ENCODE assay signal across 21 cellular contexts in the genomic region with DNA sequence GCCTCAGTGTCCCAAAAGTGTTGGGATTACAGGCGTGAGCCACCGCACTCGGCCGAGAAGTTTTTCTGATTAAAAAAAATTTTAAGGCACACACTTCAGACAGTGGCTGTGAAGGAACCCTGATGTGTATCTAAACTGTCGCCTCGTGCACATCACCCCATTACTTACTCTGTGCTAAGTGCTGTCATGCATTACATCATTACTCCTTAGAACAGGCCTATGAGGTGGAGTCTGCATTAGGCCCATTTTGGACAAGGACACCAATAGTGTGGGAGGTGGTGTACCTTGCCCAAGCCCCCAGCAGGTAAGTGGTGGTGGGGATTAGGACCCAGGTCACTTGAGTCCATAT. TPM values are rescaled to one million over a fixed set of nuclear protein-coding genes. Genes with fewer than 3 reads are reported as not detected.
DNase-seq lines count a peak whose midpoint lies in the region; ATAC-seq, FAIRE-seq and TF ChIP-seq lines count a peak whose summit lies in the region.
"Had no signal": no experiment of that assay in that cellular context is flagged by ENCODE, and none has a peak within 500 bp of the region (broad histone marks: within the 10 kb centered on the region; RNA-seq: fewer than 3 reads in every experiment).

No MANE protein-coding gene starts in this region.

- no peaks in the 10 kb centered on the region for H3K9me3 Mint-ChIP-seq in activated naive CD4-positive, alpha-beta T cell treated with anti-CD3 and anti-CD28 coated beads, Interleukin-2, amount 10 ng/mL, durations not matched to agents 7 days and 5 days
- H3K9me3 Mint-ChIP-seq: stimulated activated memory B cell treated with anti-CD40 and anti-IgM and Interleukin-4, amounts not matched to agents 10 μg/mL and 1 μg/mL and 100 μg/mL, for 72 hours had no signal

- H3K9me3 ChIP-seq in RWPE2 (ENCODE audit: severe bottlenecking) (no peaks in the 10 kb centered on the region), stomach (no peaks in the 10 kb centered on the region)
- H3K9me3 ChIP-seq: heart right ventricle, thyroid gland had no signal

- peaks cover 10% of the 10 kb centered on the region for H3K36me3 Mint-ChIP-seq in activated naive CD4-positive, alpha-beta T cell treated with anti-CD3 and anti-CD28 coated beads, Interleukin-2, amount 10 ng/mL, durations not matched to agents 7 days and 5 days
- H3K36me3 Mint-ChIP-seq: stimulated activated memory B cell treated with anti-CD40 and anti-IgM and Interleukin-4, amounts not matched to agents 10 μg/mL and 1 μg/mL and 100 μg/mL, for 72 hours had no signal

- TF ChIP-seq CTCF in RWPE2 (IDR thresholded peaks at IDR 0.05; ENCODE audit: poor library complexity, severe bottlenecking) (no peak), foreskin keratinocyte (conservative IDR thresholded peaks at IDR 0.05) (no peak), stomach (IDR thresholded peaks at IDR 0.05) (no peak)

- H3K4me3 ChIP-seq in RWPE2 (ENCODE audit: severe bottlenecking) (no peak overlapping the region), stomach (no peak overlapping the region)
- H3K4me3 ChIP-seq: thyroid gland had no signal

- CTCF ChIA-PET in activated naive CD4-positive, alpha-beta T cell treated with anti-CD3 and anti-CD28 coated beads, Interleukin-2, amount 10 ng/mL, durations not matched to agents 7 days and 5 days (lab: Charles Lee): no interaction called here

- peaks cover 50% of the 10 kb centered on the region for H3K4me1 Mint-ChIP-seq in activated naive CD4-positive, alpha-beta T cell treated with anti-CD3 and anti-CD28 coated beads, Interleukin-2, amount 10 ng/mL, durations not matched to agents 7 days and 5 days

- no peaks in the 10 kb centered on the region for H3K27me3 Mint-ChIP-seq in activated naive CD4-positive, alpha-beta T cell treated with anti-CD3 and anti-CD28 coated beads, Interleukin-2, amount 10 ng/mL, durations not matched to agents 7 days and 5 days
- H3K27me3 Mint-ChIP-seq: stimulated activated memory B cell treated with anti-CD40 and anti-IgM and Interleukin-4, amounts not matched to agents 10 μg/mL and 1 μg/mL and 100 μg/mL, for 72 hours had no signal

- H3K4me1 ChIP-seq in RWPE2 (ENCODE audit: insufficient read depth, poor library complexity, severe bottlenecking): peaks cover 35% of the 10 kb centered on the region
- H3K4me1 ChIP-seq in foreskin keratinocyte: peaks cover 22% of the 10 kb centered on the region
- H3K4me1 ChIP-seq in stomach: peaks cover 23 to 63% (median 38%) of the 10 kb centered on the region in 4 donors

- H3K36me3 ChIP-seq in RWPE2 (ENCODE audit: low read depth) (no peaks in the 10 kb centered on the region), stomach (no peaks in the 10 kb centered on the region)
- H3K36me3 ChIP-seq: heart right ventricle, thyroid gland had no signal

- TF ChIP-seq POLR2A in stomach (IDR thresholded peaks at IDR 0.05): no peak

- H3K27me3 ChIP-seq in RWPE2 (ENCODE audit: insufficient read depth, poor library complexity, severe bottlenecking) (no peaks in the 10 kb centered on the region), foreskin keratinocyte (no peaks in the 10 kb centered on the region), stomach (peaks cover 0 to 7% (median 0%) of the 10 kb centered on the region in 3 donors)
- H3K27me3 ChIP-seq: heart right ventricle, thyroid gland had no signal

- FAIRE-seq in urothelium cell line (lab: Jason Lieb, UNC): no peak

- ATAC-seq in RWPE2 (ENCODE audit: low read depth) (no peak), foreskin keratinocyte (no peak)
- ATAC-seq: heart right ventricle; stimulated activated memory B cell treated with anti-CD40 and anti-IgM and Interleukin-4, amounts not matched to agents 10 μg/mL and 1 μg/mL and 100 μg/mL, for 72 hours had no signal

- WGBS in stomach, 5 donors: 89 to 97% (median 96%) methylated on average over 6 of the region's 6 CpGs

- no peak for DNase-seq in activated naive CD4-positive, alpha-beta T cell treated with anti-CD3 and anti-CD28 coated beads, Interleukin-2, amount 10 ng/mL, durations not matched to agents 7 days and 5 days
- no peak for DNase-seq in activated naive CD4-positive, alpha-beta T cell treated with Interleukin-2 at 50 U/mL for 16 hours
- DNase-seq in RWPE2 (ENCODE audit: low spot score): no peak
- DNase-seq in foreskin keratinocyte: no peak
- no peak for DNase-seq in stomach
- DNase-seq in urothelium cell line (ENCODE audit: low spot score): no peak
- DNase-seq in NCI-H1417 treated with DMSO at 0.1 percent for 48 hours (lab: John Stamatoyannopoulos, UW): no peak
- no peak for DNase-seq in activated naive CD4-positive, alpha-beta T cell (lab: John Stamatoyannopoulos, UW)
- DNase-seq: activated gamma-delta T cell, heart right ventricle, mesenchymal stem cell, NCI-H2081, NCI-H446 treated with DMSO at 0.1 percent for 48 hours, retina, Right ventricle myocardium superior, T-helper 1 cell, thyroid gland had no signal

- H3K4me3 Mint-ChIP-seq in activated naive CD4-positive, alpha-beta T cell treated with anti-CD3 and anti-CD28 coated beads, Interleukin-2, amount 10 ng/mL, durations not matched to agents 7 days and 5 days: peak overlapping the region; percentile 93
- H3K4me3 Mint-ChIP-seq: stimulated activated memory B cell treated with anti-CD40 and anti-IgM and Interleukin-4, amounts not matched to agents 10 μg/mL and 1 μg/mL and 100 μg/mL, for 72 hours had no signal

- H3K27ac ChIP-seq in RWPE2 (ENCODE audit: poor library complexity, severe bottlenecking): peak overlapping the region; percentile 81
- peak overlapping the region; percentile 83 for H3K27ac ChIP-seq in foreskin keratinocyte
- peak overlapping the region; percentile 31 to 93 (median 62) for H3K27ac ChIP-seq in stomach
- H3K27ac ChIP-seq: thyroid gland had no signal

- no peak for TF ChIP-seq EP300 in stomach (IDR thresholded peaks at IDR 0.05)

- H3K27ac Mint-ChIP-seq in activated naive CD4-positive, alpha-beta T cell treated with anti-CD3 and anti-CD28 coated beads, Interleukin-2, amount 10 ng/mL, durations not matched to agents 7 days and 5 days: no peak overlapping the region

- intact Hi-C loops in stomach (cut with DNase I; ENCODE audit: low total_unique reads): no loop called here

RNA-seq across cellular contexts. Expression of a gene that starts 3.8 kb away (rescaled TPM):
- total RNA-seq in foreskin keratinocyte (0.04 and 0.27 TPM in 2 replicates), stomach (10 to 100 TPM in 3 of 5 donors, 1 to 10 TPM in 2; 9.6 to 18.7 (median 13.4) TPM)
- polyA plus RNA-seq in foreskin keratinocyte (0.03 TPM in 1 of 2 replicates, not detected in the other), stomach (1 to 10 TPM in 1 of 3 donors, under 1 TPM in 2; 0.13 to 1.6 (median 0.76) TPM)
- total RNA-seq: aorta, Daoy, H4 had no signal

RNA-seq across cellular contexts. Expression of a gene that starts 8.2 kb away (rescaled TPM):
- total RNA-seq in foreskin keratinocyte (12.5 and 15.3 TPM in 2 replicates), stomach (100 to 1,000 TPM in 1 of 5 donors, 10 to 100 TPM in 3, 1 to 10 TPM in 1; 6.6 to 176 (median 30.6) TPM)
- polyA plus RNA-seq in foreskin keratinocyte (12.1 and 12.7 TPM in 2 replicates), stomach (10 to 100 TPM; 11.5 to 15.1 (median 13.6) TPM)
